Comparison of ENCODE assay signal across 8 cellular contexts in the genomic region with DNA sequence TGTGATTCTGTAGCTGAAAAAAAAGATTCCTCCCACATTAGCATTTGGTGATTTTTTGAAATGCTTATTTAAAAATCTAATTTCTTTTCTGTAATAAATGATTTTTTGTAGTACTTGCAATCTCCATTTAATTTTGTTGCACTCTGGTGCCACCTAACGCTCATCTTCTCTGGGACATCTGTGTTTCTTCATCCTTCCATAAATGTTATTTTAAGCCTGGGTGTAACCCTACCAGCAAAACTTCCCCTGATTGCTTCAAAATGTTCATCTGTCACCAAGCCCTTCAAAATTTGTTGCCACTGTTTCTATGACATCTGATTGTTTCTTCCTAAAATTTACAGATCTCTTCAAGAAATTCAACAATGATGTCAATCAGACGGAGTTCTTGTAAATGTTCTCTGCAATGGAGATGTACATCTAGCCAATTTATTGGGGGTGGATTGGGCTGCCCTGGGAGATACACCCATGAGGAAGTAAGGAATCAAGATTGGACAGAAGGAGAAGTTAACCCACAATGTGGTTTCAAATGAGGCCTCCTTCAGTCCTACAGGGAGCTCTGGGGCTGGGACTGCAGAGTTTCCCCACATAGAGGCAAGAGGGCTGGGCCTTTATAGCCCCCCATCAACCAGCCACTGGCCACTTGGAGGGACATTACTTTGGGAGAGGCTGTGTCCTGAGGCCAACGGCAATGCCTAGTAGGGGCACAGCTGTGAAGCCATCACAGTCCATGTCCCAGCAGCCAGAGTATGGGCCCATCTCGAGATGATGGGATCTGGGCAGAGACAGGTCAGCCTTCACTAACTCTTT. TPM values are rescaled to one million over a fixed set of nuclear protein-coding genes. Genes with fewer than 3 reads are reported as not detected.
DNase-seq lines count a peak whose midpoint lies in the region; ATAC-seq and TF ChIP-seq lines count a peak whose summit lies in the region.

No MANE protein-coding gene starts in this region.

- intact Hi-C loops in ovary (cut with DNase I), result no loop called here

- no peak for TF ChIP-seq EP300 in ovary (IDR thresholded peaks at IDR 0.05)

- H3K36me3 ChIP-seq in ovary, result no peaks in the 10 kb centered on the region

- H3K27me3 ChIP-seq in ovary, result no peaks in the 10 kb centered on the region

- no peak overlapping the region for H3K27ac ChIP-seq in ovary

- WGBS in ovary, 3 donors, result 58 to 64% (median 60%) methylated on average over 4 of the region's 4 CpGs

- no peaks in the 10 kb centered on the region for H3K4me1 ChIP-seq in ovary (ENCODE audit: insufficient read depth)

- H3K4me3 ChIP-seq in epithelial cell of proximal tubule (ENCODE audit: low read depth, low read length), result no peak overlapping the region
- no peak overlapping the region for H3K4me3 ChIP-seq in ovary

- TF ChIP-seq CTCF in epithelial cell of proximal tubule (conservative IDR thresholded peaks at IDR 0.05; ENCODE audit: low read depth, low read length) (peak; percentile 68), ovary (IDR thresholded peaks at IDR 0.05) (no peak)

- peak; percentile 15 for DNase-seq in stimulated activated CD4-positive, alpha-beta T cell treated with anti-CD3 and anti-CD28 coated beads, Interleukin-15, amount 100 ng/mL, for 24 hours
- no peak for DNase-seq in stimulated activated CD4-positive, alpha-beta T cell treated with anti-CD3 and anti-CD28 coated beads, Interleukin-1b, Interleukin-23, amount 100 ng/mL, for 48 hours
- DNase-seq in OCI-M1 (lab: John Stamatoyannopoulos, UW), result peak; percentile 83
- DNase-seq in epithelial cell of proximal tubule (ENCODE audit: low read depth), result no peak
- DNase-seq in smooth muscle cell of the brain vasculature (ENCODE audit: low read depth, low spot score), result peak; percentile 24
- no peak for DNase-seq in NCI-H1417 (lab: John Stamatoyannopoulos, UW)
- DNase-seq in ovary, result no peak

- ATAC-seq in HG03025 (IDR thresholded peaks at IDR 0.05; ENCODE audit: low FRiP score, unreplicated experiment), result no peak

- TF ChIP-seq POLR2A in ovary (IDR thresholded peaks at IDR 0.05), result no peak

- no peaks in the 10 kb centered on the region for H3K9me3 ChIP-seq in ovary

RNA-seq across cellular contexts. Expression of gene MCTP1, which starts 23.3 kb away (rescaled TPM):
- 9.7 and 18.0 TPM in 2 replicates for total RNA-seq in epithelial cell of proximal tubule
- 10 to 100 TPM in 1 of 7 donors, 1 to 10 TPM in 6; 1.7 to 11.4 (median 5.1) TPM for total RNA-seq in ovary
- polyA plus RNA-seq in ovary, result 1 to 10 TPM; 2.7 to 5.0 TPM

Comparison
In these comparisons a context has a peak if more than half of its experiments do, and no peak if none do; other contexts are left out.
1. DNase-seq: peak in stimulated activated CD4-positive, alpha-beta T cell treated with anti-CD3 and anti-CD28 coated beads, Interleukin-15, amount 100 ng/mL, for 24 hours (single experiment), OCI-M1 (single experiment) and smooth muscle cell of the brain vasculature (single experiment); none in stimulated activated CD4-positive, alpha-beta T cell treated with anti-CD3 and anti-CD28 coated beads, Interleukin-1b, Interleukin-23, amount 100 ng/mL, for 48 hours (single experiment), epithelial cell of proximal tubule (single experiment), NCI-H1417 (0 of 3) and ovary (0 of 5).